8 cellular contexts compared by ENCODE assay signal in genomic region chr2:159285929-159286708, GRCh38. TPM values are rescaled to one million over a fixed set of nuclear protein-coding genes. Genes with fewer than 3 reads are reported as not detected.
A peak's percentile ranks its signal among the peaks of the same experiment; 100 is the strongest.
DNase-seq lines count a peak whose midpoint lies in the region; ATAC-seq, FAIRE-seq and TF ChIP-seq lines count a peak whose summit lies in the region.

A gene with protein sequence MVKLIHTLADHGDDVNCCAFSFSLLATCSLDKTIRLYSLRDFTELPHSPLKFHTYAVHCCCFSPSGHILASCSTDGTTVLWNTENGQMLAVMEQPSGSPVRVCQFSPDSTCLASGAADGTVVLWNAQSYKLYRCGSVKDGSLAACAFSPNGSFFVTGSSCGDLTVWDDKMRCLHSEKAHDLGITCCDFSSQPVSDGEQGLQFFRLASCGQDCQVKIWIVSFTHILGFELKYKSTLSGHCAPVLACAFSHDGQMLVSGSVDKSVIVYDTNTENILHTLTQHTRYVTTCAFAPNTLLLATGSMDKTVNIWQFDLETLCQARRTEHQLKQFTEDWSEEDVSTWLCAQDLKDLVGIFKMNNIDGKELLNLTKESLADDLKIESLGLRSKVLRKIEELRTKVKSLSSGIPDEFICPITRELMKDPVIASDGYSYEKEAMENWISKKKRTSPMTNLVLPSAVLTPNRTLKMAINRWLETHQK (minus strand): TSS chr2:159286703. CDS start chr2:159283069, 3,634 bp downstream.

- intact Hi-C loops in IMR-90 (cut with micrococcal nuclease) = loop anchor here (5.0 kb wide), 2 partner anchors 149 to 426 kb away; partner anchors contain the start of gene MARCHF7

- H4K5ac ChIP-seq in IMR-90 (ENCODE audit: low read depth, low read length) = peak within 1 kb of the TSS; percentile 79

- H2BK15ac ChIP-seq in IMR-90 (ENCODE audit: low read depth, low read length) = peak within 1 kb of the TSS; percentile 42; the same call in 1 of the 3 replicates

- H3K79me1 ChIP-seq in IMR-90 (ENCODE audit: low read depth in 1 of 2, low read length in 2 of 2) = peaks cover 0 to 21% of the 10 kb centered on the region in 2 experiments; a peak in 2 of 4 replicates

- peak within 1 kb of the TSS; percentile 89 for H4K91ac ChIP-seq in IMR-90 (ENCODE audit: insufficient read depth, low read depth, low read length)

- H3F3A ChIP-seq in SU-DHL-6 (ENCODE audit: insufficient read depth) = peaks cover 12% of the 10 kb centered on the region; the same call in 1 of the 2 replicates

- peaks cover 3% of the 10 kb centered on the region for H3K36me3 Mint-ChIP-seq in central memory CD8-positive, alpha-beta T cell (ENCODE audit: insufficient read depth)

- H3K23ac ChIP-seq in IMR-90 (ENCODE audit: low read depth, low read length) = peak within 1 kb of the TSS; percentile 99

- H3K79me2 ChIP-seq in SU-DHL-6 (ENCODE audit: insufficient read depth, low read length) = 0 out of 2 replicates have a peak, but pooled peaks cover 6% of the 10 kb centered on the region
- no peaks in the 10 kb centered on the region for H3K79me2 ChIP-seq in keratinocyte (ENCODE audit: control insufficient read depth, insufficient read depth, low read length)

- peak within 1 kb of the TSS; percentile 33 for H2BK5ac ChIP-seq in IMR-90 (ENCODE audit: low read depth, low read length, poor library complexity, severe bottlenecking)

- H3K9ac ChIP-seq in IMR-90 (ENCODE audit: low read depth, low read length) (peak within 1 kb of the TSS; percentile 97), SU-DHL-6 (ENCODE audit: low read length) (peak within 1 kb of the TSS; percentile 69), keratinocyte (ENCODE audit: control insufficient read depth, extremely low read depth, insufficient read depth, low read length) (peak within 1 kb of the TSS; percentile 88)

- peak within 1 kb of the TSS; percentile 94 to 100 for H4K8ac ChIP-seq in IMR-90 (ENCODE audit: low read depth in 2 of 2, low read length in 2 of 2)

- TF ChIP-seq CTCF in IMR-90 (conservative IDR thresholded peaks at IDR 0.05; ENCODE audit: low read depth, low read length) (no peak), SU-DHL-6 (IDR thresholded peaks at IDR 0.05; ENCODE audit: insufficient read depth, low read length, poor library complexity, severe bottlenecking) (no peak), keratinocyte (optimal IDR thresholded peaks at IDR 0.05 in 1 of 3, IDR thresholded peaks at IDR 0.05 in 1 of 3, conservative IDR thresholded peaks at IDR 0.05 in 1 of 3; ENCODE audit: extremely low read depth in 1 of 3, insufficient read depth in 2 of 3, low read length in 3 of 3) (no peak)

- no peak for TF ChIP-seq RAD21 in IMR-90 (IDR thresholded peaks at IDR 0.05; ENCODE audit: low read length)

- H3K4me1 Mint-ChIP-seq in central memory CD8-positive, alpha-beta T cell = peaks cover 16% of the 10 kb centered on the region

- no TSS peak for BruUV-seq in IMR-90 (replicated peaks; lab: Mats Ljungman, UMichigan)

- H3K27me3 ChIP-seq in IMR-90 (ENCODE audit: control insufficient read depth, insufficient read depth, low read length) (no peaks in the 10 kb centered on the region), SU-DHL-6 (ENCODE audit: low read length) (no peaks in the 10 kb centered on the region), keratinocyte (ENCODE audit: control insufficient read depth, extremely low read depth, insufficient read depth, low read length) (no peaks in the 10 kb centered on the region), small intestine (ENCODE audit: control insufficient read depth in 2 of 2, insufficient read depth in 2 of 2, low read length in 2 of 2) (no peaks in the 10 kb centered on the region)

- H3K4me1 ChIP-seq in IMR-90 (ENCODE audit: control insufficient read depth, insufficient read depth, low read length) = peaks cover 5% of the 10 kb centered on the region
- H3K4me1 ChIP-seq in keratinocyte (ENCODE audit: control insufficient read depth, extremely low read depth, insufficient read depth, low read length) = peaks cover 18% of the 10 kb centered on the region
- peaks cover 0 to 3% of the 10 kb centered on the region in 2 donors for H3K4me1 ChIP-seq in small intestine (ENCODE audit: control insufficient read depth in 2 of 2, insufficient read depth in 1 of 2, low read depth in 1 of 2, low read length in 1 of 2)

- H3K4me3 ChIP-seq in IMR-90 (ENCODE audit: insufficient read depth, low read depth, low read length) = peak within 1 kb of the TSS; percentile 59
- peak within 1 kb of the TSS; percentile 76 for H3K4me3 ChIP-seq in SU-DHL-6 (ENCODE audit: insufficient read depth, low read length, poor library complexity, severe bottlenecking)
- peak within 1 kb of the TSS; percentile 72 to 83 (median 78) for H3K4me3 ChIP-seq in keratinocyte (ENCODE audit: control insufficient read depth in 2 of 3, extremely low read depth in 1 of 3, insufficient read depth in 2 of 3, low read depth in 1 of 3, low read length in 3 of 3)
- H3K4me3 ChIP-seq in small intestine (ENCODE audit: low read depth in 1 of 2, low read length in 2 of 2) = peak within 1 kb of the TSS; percentile 63 to 85

- in situ Hi-C loops in IMR-90 (cut with MboI; ENCODE audit: low sequenced_read_pairs) = no loop called here

- TF ChIP-seq POLR2A in IMR-90 (IDR thresholded peaks at IDR 0.05; ENCODE audit: low read depth, low read length) = no peak

- POLR2A ChIA-PET in IMR-90 (lab: Charles Lee; ENCODE audit: unreplicated experiment) = interaction anchor here (0.8 kb wide), 1 partner anchor 426 kb away, joined by 3 read pairs; the partner anchor contains the start of gene MARCHF7

- H2BK20ac ChIP-seq in IMR-90 (ENCODE audit: low read depth, low read length) = no peak within 1 kb of the TSS; the same call in 1 of the 2 replicates

- no peaks in the 10 kb centered on the region for H4K20me1 ChIP-seq in IMR-90 (ENCODE audit: insufficient read depth, low read length)
- H4K20me1 ChIP-seq in SU-DHL-6 (ENCODE audit: low read depth, low read length) = no peaks in the 10 kb centered on the region
- H4K20me1 ChIP-seq in keratinocyte (ENCODE audit: control insufficient read depth, extremely low read depth, insufficient read depth, low read length) = no peaks in the 10 kb centered on the region

- H3K14ac ChIP-seq in IMR-90 (replicated peaks; ENCODE audit: low read depth, low read length) = peak within 1 kb of the TSS; percentile 98

- ATAC-seq in GM21390 (IDR thresholded peaks at IDR 0.05; ENCODE audit: unreplicated experiment) = peak; percentile 31
- ATAC-seq in IMR-90 (ENCODE audit: low read depth) = peak; percentile 33
- peak; percentile 39 for ATAC-seq in central memory CD8-positive, alpha-beta T cell (replicated peaks; ENCODE audit: extremely low read depth, poor library complexity, severe bottlenecking)
- no peak for ATAC-seq in HG02798 (IDR thresholded peaks at IDR 0.05; ENCODE audit: poor library complexity, unreplicated experiment)

- FAIRE-seq in keratinocyte (lab: Jason Lieb, UNC) (no peak), small intestine (lab: Jason Lieb, UNC) (no peak)

- H3K4me2 ChIP-seq in IMR-90 (ENCODE audit: low read depth, low read length) (peak within 1 kb of the TSS; percentile 82), SU-DHL-6 (ENCODE audit: low read depth, low read length, poor library complexity, severe bottlenecking) (peak within 1 kb of the TSS; percentile 85), keratinocyte (ENCODE audit: control insufficient read depth, extremely low read depth, insufficient read depth, low read depth, low read length) (peak within 1 kb of the TSS; percentile 96)

- no peaks in the 10 kb centered on the region for H3K9me3 ChIP-seq in IMR-90 (ENCODE audit: control insufficient read depth, insufficient read depth, low read length)
- no peaks in the 10 kb centered on the region for H3K9me3 ChIP-seq in SU-DHL-6 (ENCODE audit: insufficient read depth, low read length)
- H3K9me3 ChIP-seq in keratinocyte (ENCODE audit: control insufficient read depth, low read depth, low read length) = no peaks in the 10 kb centered on the region
- H3K9me3 ChIP-seq in small intestine (ENCODE audit: control insufficient read depth, low read depth) = no peaks in the 10 kb centered on the region

- H3K27ac ChIP-seq in IMR-90 (ENCODE audit: insufficient read depth, low read length) (peak within 1 kb of the TSS; percentile 92), SU-DHL-6 (ENCODE audit: low read depth, low read length) (no peak within 1 kb of the TSS), keratinocyte (ENCODE audit: control insufficient read depth, insufficient read depth, low read length) (peak within 1 kb of the TSS; percentile 86), small intestine (ENCODE audit: low read depth in 1 of 2, low read length in 1 of 2) (peak within 1 kb of the TSS; percentile 64 to 91)

- no peaks in the 10 kb centered on the region for H3K27me3 Mint-ChIP-seq in central memory CD8-positive, alpha-beta T cell

- whole genome bisulfite sequencing in IMR-90 (ENCODE audit: extremely low coverage in 2 of 2, insufficient read length in 1 of 2), 2 experiments = 0% methylated on average over 15 of the region's 64 CpGs; no CpG with 5 or more reads in 1 of the 2 experiments
- 1 to 2% (median 2%) methylated on average over 36 to 64 of the region's 64 CpGs for WGBS in small intestine, 3 donors

- DNase-seq in DMS79 (lab: John Stamatoyannopoulos, UW) (peak; percentile 52), IMR-90 (peak; percentile 71), keratinocyte (ENCODE audit: low read depth, low spot score) (no peak), small intestine (peak; percentile 41)
- peak in 1 of 2 donors; percentile 18 for DNase-seq in central memory CD8-positive, alpha-beta T cell (ENCODE audit: low spot score in 2 of 2)

- no peaks in the 10 kb centered on the region; the same call in 1 of the 2 replicates for H3K9me1 ChIP-seq in IMR-90 (ENCODE audit: insufficient read depth, low read length)
- H3K9me1 ChIP-seq in keratinocyte (ENCODE audit: control insufficient read depth, extremely low read depth, insufficient read depth, low read length) = no peaks in the 10 kb centered on the region

- H3K18ac ChIP-seq in IMR-90 (ENCODE audit: low read depth, low read length) = peak within 1 kb of the TSS; percentile 67

- H2AK5ac ChIP-seq in IMR-90 (ENCODE audit: low read depth, low read length) = peak within 1 kb of the TSS; percentile 40; the same call in 1 of the 2 replicates

- no peaks in the 10 kb centered on the region for H3K9me2 ChIP-seq in SU-DHL-6 (replicated peaks; ENCODE audit: insufficient read depth, low read length)

- dilution Hi-C loops in IMR-90 (cut with HindIII; ENCODE audit: low sequenced_read_pairs, unreplicated experiment) = no loop called here
- dilution Hi-C loops in keratinocyte (cut with MboI; ENCODE audit: extremely low pct_ligation_motif_present, low sequenced_read_pairs) = no loop called here

- CTCF ChIA-PET in IMR-90 (lab: Yijun Ruan, JAX) = interaction anchor here (0.7 kb wide), 1 partner anchor 82 kb away, joined by 3 read pairs; no protein-coding TSS in a partner anchor

- peak within 1 kb of the TSS; percentile 80 for H3K4me3 Mint-ChIP-seq in central memory CD8-positive, alpha-beta T cell

- H2AFZ ChIP-seq in IMR-90 (replicated peaks; ENCODE audit: low read length, poor library complexity) (peak within 1 kb of the TSS; percentile 96), SU-DHL-6 (ENCODE audit: low read depth, low read length, severe bottlenecking) (peak within 1 kb of the TSS; percentile 94), keratinocyte (ENCODE audit: control insufficient read depth, low read length) (peak within 1 kb of the TSS; percentile 98)

- peak within 1 kb of the TSS; percentile 99 for H3K56ac ChIP-seq in IMR-90 (ENCODE audit: extremely low read depth, insufficient read depth, low read length)

- 0 out of 2 replicates have a peak within 1 kb of the TSS, but pooled peaks have one; percentile 43 for H2BK120ac ChIP-seq in IMR-90 (ENCODE audit: low read depth, low read length)

- H2AK9ac ChIP-seq in IMR-90 (replicated peaks; ENCODE audit: low read depth, low read length, poor library complexity) = peak within 1 kb of the TSS; percentile 94

- H3K4ac ChIP-seq in IMR-90 (ENCODE audit: low read depth, low read length) = peak within 1 kb of the TSS; percentile 95

- H3K27ac Mint-ChIP-seq in central memory CD8-positive, alpha-beta T cell (ENCODE audit: low read depth) = peak within 1 kb of the TSS; percentile 80

- peaks cover 4% of the 10 kb centered on the region; the same call in 1 of the 2 replicates for H3K36me3 ChIP-seq in IMR-90 (ENCODE audit: control insufficient read depth, insufficient read depth, low read length)
- no peaks in the 10 kb centered on the region for H3K36me3 ChIP-seq in SU-DHL-6 (ENCODE audit: low read length)
- H3K36me3 ChIP-seq in keratinocyte (ENCODE audit: control insufficient read depth in 2 of 2, extremely low read depth in 1 of 2, insufficient read depth in 2 of 2, low read length in 2 of 2) = peaks cover 0 to 2% of the 10 kb centered on the region in 2 experiments
- H3K36me3 ChIP-seq in small intestine (ENCODE audit: control insufficient read depth in 2 of 2, insufficient read depth in 2 of 2, low read length in 2 of 2) = no peaks in the 10 kb centered on the region

- no peaks in the 10 kb centered on the region for H3K9me3 Mint-ChIP-seq in central memory CD8-positive, alpha-beta T cell

RNA-seq across cellular contexts. Expression of the gene that starts here (rescaled TPM):
- 5.0 and 5.2 TPM in 2 replicates for total RNA-seq in IMR-90 (2012; rRNA removed)
- polyA plus RNA-seq in IMR-90 (2012; rRNA removed) (3.9 and 4.8 TPM in 2 replicates), keratinocyte (2.7 to 4.0 TPM (median 3.1 TPM) in 3 replicates), small intestine (1 to 10 TPM; 7.0 to 9.4 (median 7.6) TPM)
- 2.3 and 3.0 TPM in 2 replicates for polyA plus RNA-seq in IMR-90 (2012; cell fraction: cytosol; rRNA removed)
- 2.3 and 4.7 TPM in 2 replicates for polyA plus RNA-seq in IMR-90 (2012; cell fraction: nucleus; rRNA removed; ENCODE audit: low replicate concordance)
- polyA plus RNA-seq in keratinocyte (2011; ENCODE audit: low read depth) = 3.3 TPM
- 2.5 and 3.1 TPM in 2 replicates for polyA plus RNA-seq in keratinocyte (2011; cell fraction: cytosol; rRNA removed)
- polyA plus RNA-seq in keratinocyte (2011; cell fraction: nucleus; rRNA removed) = 2.8 and 3.8 TPM in 2 replicates
- 2.4 and 3.6 TPM in 2 replicates for polyA plus RNA-seq in keratinocyte (2012; ENCODE audit: low replicate concordance)
- 2.8 to 8.2 TPM (median 3.4 TPM) in 3 replicates for polyA minus RNA-seq in keratinocyte
- not detected for polyA minus RNA-seq in keratinocyte (2011; cell fraction: cytosol; rRNA and poly(A)+ RNA removed)
- 3.0 and 4.8 TPM in 2 replicates for polyA minus RNA-seq in keratinocyte (2011; cell fraction: nucleus; rRNA and poly(A)+ RNA removed)
